In the genomic region with DNA sequence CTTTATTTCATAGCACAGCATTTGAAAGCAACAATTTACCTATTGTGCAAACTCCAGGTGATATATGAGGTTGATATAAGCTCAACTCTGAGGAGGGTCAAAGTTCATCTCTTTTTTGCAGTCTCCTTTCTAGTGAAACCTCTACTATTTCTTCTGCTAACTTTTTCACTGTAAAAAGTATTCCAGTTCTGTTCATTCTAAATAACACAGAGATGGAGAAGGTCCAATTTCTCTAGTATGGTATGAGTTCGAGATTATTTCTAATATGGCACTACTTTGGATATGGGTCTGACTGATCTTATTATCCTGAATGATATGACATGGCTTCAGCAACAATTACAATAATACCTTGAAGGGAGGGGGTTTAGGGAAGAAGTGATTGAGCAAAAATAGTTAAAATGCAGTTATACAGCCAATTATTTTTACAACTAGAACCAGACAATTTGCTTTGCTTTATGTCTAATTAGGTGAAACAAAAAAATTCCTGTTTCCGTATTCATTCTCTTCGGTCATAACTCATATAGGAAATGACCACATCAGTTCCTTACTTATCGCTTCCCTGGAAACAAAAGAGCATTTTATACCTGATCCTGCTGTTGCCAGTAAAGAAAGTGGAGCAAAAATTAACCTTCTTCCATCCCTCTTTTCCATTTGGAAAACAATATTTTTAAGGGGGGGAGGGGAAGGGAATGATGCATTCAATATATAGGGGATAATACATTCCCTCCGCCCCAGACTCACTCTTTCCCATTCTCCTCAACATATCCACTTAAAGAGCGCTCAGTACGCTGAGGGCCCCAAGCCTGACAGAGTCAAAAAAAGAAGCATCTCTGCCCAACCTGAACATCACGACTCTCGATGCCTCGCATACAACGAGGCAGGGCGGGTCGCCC, we compare ENCODE assay signal across 8 cellular contexts. TPM values are rescaled to one million over a fixed set of nuclear protein-coding genes. Genes with fewer than 3 reads are reported as not detected.
DNase-seq lines count a peak whose midpoint lies in the region; ATAC-seq and TF ChIP-seq lines count a peak whose summit lies in the region.

No MANE protein-coding gene starts in this region.

- peak overlapping the region; percentile 81 for H3K9ac ChIP-seq in Loucy (ENCODE audit: low read depth, low read length, poor library complexity, severe bottlenecking)
- H3K9ac ChIP-seq in trophoblast cell (ENCODE audit: low read length): peak overlapping the region; percentile 99

- peak overlapping the region; percentile 79 for H3K14ac ChIP-seq in trophoblast cell (ENCODE audit: low read length)

- peak overlapping the region; percentile 75 for H2BK120ac ChIP-seq in trophoblast cell (ENCODE audit: insufficient read depth, low read length, poor library complexity)

- H3K18ac ChIP-seq in trophoblast cell (ENCODE audit: low read length): peak overlapping the region; percentile 100

- H3K27me3 Mint-ChIP-seq in activated CD8-positive, alpha-beta memory T cell treated with anti-CD3 and anti-CD28 coated beads, Interleukin-2, amount 10 ng/mL, durations not matched to agents 7 days and 5 days: peaks cover 66% of the 10 kb centered on the region
- peaks cover 10% of the 10 kb centered on the region for H3K27me3 Mint-ChIP-seq in endothelial cell (ENCODE audit: unreplicated experiment)

- peak overlapping the region; percentile 84 for H3K4me3 ChIP-seq in Loucy (ENCODE audit: low read length, poor library complexity, severe bottlenecking)
- H3K4me3 ChIP-seq in trophoblast cell (ENCODE audit: low read depth, low read length): peak overlapping the region; percentile 100

- 0 out of 2 replicates have a peak, but pooled peaks cover 7% of the 10 kb centered on the region for H3F3A ChIP-seq in Loucy (ENCODE audit: low read depth)

- H4K12ac ChIP-seq in trophoblast cell (ENCODE audit: low read depth, low read length): peak overlapping the region; percentile 99

- H3K4me1 ChIP-seq in Loucy (ENCODE audit: insufficient read depth, low read length, poor library complexity, severe bottlenecking) (peaks cover 51% of the 10 kb centered on the region), trophoblast cell (ENCODE audit: control insufficient read depth in 1 of 2, insufficient read depth in 2 of 2, low read length in 2 of 2) (peaks cover 3 to 7% of the 10 kb centered on the region in 2 experiments)

- no peak overlapping the region for H3K27ac Mint-ChIP-seq in activated CD8-positive, alpha-beta memory T cell treated with anti-CD3 and anti-CD28 coated beads, Interleukin-2, amount 10 ng/mL, durations not matched to agents 7 days and 5 days
- peak overlapping the region; percentile 79 for H3K27ac Mint-ChIP-seq in endothelial cell (ENCODE audit: unreplicated experiment)

- no peaks in the 10 kb centered on the region for H3K9me3 Mint-ChIP-seq in activated CD8-positive, alpha-beta memory T cell treated with anti-CD3 and anti-CD28 coated beads, Interleukin-2, amount 10 ng/mL, durations not matched to agents 7 days and 5 days (ENCODE audit: low read depth)
- no peaks in the 10 kb centered on the region for H3K9me3 Mint-ChIP-seq in endothelial cell (ENCODE audit: unreplicated experiment)

- no peak overlapping the region for H3K23ac ChIP-seq in trophoblast cell (ENCODE audit: low read length)

- TF ChIP-seq CTCF in Loucy (conservative IDR thresholded peaks at IDR 0.05; ENCODE audit: low read length) (no peak), endothelial cell (IDR thresholded peaks at IDR 0.05; ENCODE audit: unreplicated experiment) (no peak)

- H3K27me3 ChIP-seq in Loucy (ENCODE audit: insufficient read depth, low read length, poor library complexity, severe bottlenecking) (no peaks in the 10 kb centered on the region), trophoblast cell (ENCODE audit: insufficient read depth, low read length) (no peaks in the 10 kb centered on the region)

- peak overlapping the region; percentile 100 for H2AK5ac ChIP-seq in trophoblast cell (ENCODE audit: low read length)

- H3K36me3 Mint-ChIP-seq in activated CD8-positive, alpha-beta memory T cell treated with anti-CD3 and anti-CD28 coated beads, Interleukin-2, amount 10 ng/mL, durations not matched to agents 7 days and 5 days: no peaks in the 10 kb centered on the region
- peaks cover 17% of the 10 kb centered on the region for H3K36me3 Mint-ChIP-seq in endothelial cell (ENCODE audit: low read depth, unreplicated experiment)

- peak; percentile 36 for ATAC-seq in activated CD8-positive, alpha-beta memory T cell treated with anti-CD3 and anti-CD28 coated beads, Interleukin-2, amount 10 ng/mL, durations not matched to agents 7 days and 5 days
- ATAC-seq in GM21786 (IDR thresholded peaks at IDR 0.05; ENCODE audit: unreplicated experiment): no peak

- WGBS in trophoblast cell (ENCODE audit: extremely low coverage, insufficient coverage, insufficient read length): no CpG with 5 or more reads among the region's 13 CpGs

- H2BK12ac ChIP-seq in trophoblast cell (ENCODE audit: low read length): peak overlapping the region; percentile 97

- H3K36me3 ChIP-seq in Loucy (ENCODE audit: insufficient read depth, low read length) (no peaks in the 10 kb centered on the region), trophoblast cell (ENCODE audit: control insufficient read depth in 1 of 2, insufficient read depth in 2 of 2, low read length in 2 of 2) (peaks cover 3% of the 10 kb centered on the region in 2 experiments)

- peaks cover 17% of the 10 kb centered on the region for H3K79me1 ChIP-seq in trophoblast cell (ENCODE audit: low read length)

- H2AFZ ChIP-seq in Loucy (ENCODE audit: low read length) (peak overlapping the region; percentile 95), trophoblast cell (ENCODE audit: insufficient read depth, low read length, poor library complexity) (peak overlapping the region; percentile 98)

- H3K4me1 Mint-ChIP-seq in activated CD8-positive, alpha-beta memory T cell treated with anti-CD3 and anti-CD28 coated beads, Interleukin-2, amount 10 ng/mL, durations not matched to agents 7 days and 5 days: peaks cover 10% of the 10 kb centered on the region
- peaks cover 28% of the 10 kb centered on the region for H3K4me1 Mint-ChIP-seq in endothelial cell (ENCODE audit: unreplicated experiment)

- H3K4me3 Mint-ChIP-seq in activated CD8-positive, alpha-beta memory T cell treated with anti-CD3 and anti-CD28 coated beads, Interleukin-2, amount 10 ng/mL, durations not matched to agents 7 days and 5 days: no peak overlapping the region
- peak overlapping the region; percentile 93 for H3K4me3 Mint-ChIP-seq in endothelial cell (ENCODE audit: unreplicated experiment)

- H3K9me3 ChIP-seq in Loucy (ENCODE audit: insufficient read depth, low read depth, low read length) (no peaks in the 10 kb centered on the region), trophoblast cell (ENCODE audit: insufficient read depth, low read depth, low read length) (no peaks in the 10 kb centered on the region)

- H3K4me2 ChIP-seq in Loucy (ENCODE audit: low read depth, low read length, poor library complexity, severe bottlenecking): peak overlapping the region; percentile 75
- peak overlapping the region; percentile 88 for H3K4me2 ChIP-seq in trophoblast cell (ENCODE audit: low read length)

- H2BK5ac ChIP-seq in trophoblast cell (ENCODE audit: low read depth, low read length, poor library complexity): peak overlapping the region; percentile 98

- H4K8ac ChIP-seq in trophoblast cell (ENCODE audit: low read depth, low read length): peak overlapping the region; percentile 96

- CTCF ChIA-PET in activated CD8-positive, alpha-beta memory T cell treated with anti-CD3 and anti-CD28 coated beads, Interleukin-2, amount 10 ng/mL, durations not matched to agents 7 days and 5 days (lab: Charles Lee): no interaction called here

- H3K79me2 ChIP-seq in Loucy (ENCODE audit: insufficient read depth, low read length) (peaks cover 11% of the 10 kb centered on the region; the same call in 1 of the 2 replicates), trophoblast cell (ENCODE audit: control insufficient read depth, insufficient read depth, low read length, poor library complexity) (peaks cover 15% of the 10 kb centered on the region)

- peak overlapping the region; percentile 94 for H3K27ac ChIP-seq in trophoblast cell (ENCODE audit: low read depth, low read length)

- no peaks in the 10 kb centered on the region for H4K20me1 ChIP-seq in Loucy (ENCODE audit: insufficient read depth, low read length, poor library complexity, severe bottlenecking)

- H3K9me2 ChIP-seq in Loucy (replicated peaks; ENCODE audit: low read depth, low read length): no peaks in the 10 kb centered on the region

- H3K4ac ChIP-seq in trophoblast cell (ENCODE audit: low read depth, low read length): peak overlapping the region; percentile 99

- DNase-seq in activated CD8-positive, alpha-beta memory T cell treated with anti-CD3 and anti-CD28 coated beads, Interleukin-2, amount 10 ng/mL, durations not matched to agents 7 days and 5 days: no peak
- no peak for DNase-seq in activated CD8-positive, alpha-beta memory T cell treated with anti-CD3 and anti-CD28 coated beads, Interleukin-2, amount 50 U/mL, for 48 hours
- DNase-seq in endothelial cell (ENCODE audit: low spot score): no peak
- no peak for DNase-seq in trophoblast cell
- no peak for DNase-seq in globus pallidus (ENCODE audit: low spot score)
- no peak for DNase-seq in NCI-H2107 (lab: John Stamatoyannopoulos, UW)

- H4K91ac ChIP-seq in trophoblast cell (ENCODE audit: low read depth, low read length): peak overlapping the region; percentile 96

RNA-seq across cellular contexts. Expression of a gene that starts 1.0 kb away (rescaled TPM):
- under 1 TPM in 1 of 2 experiments, not detected in 1; 0.14 TPM for total RNA-seq in activated CD8-positive, alpha-beta memory T cell treated with anti-CD3 and anti-CD28 coated beads, Interleukin-2, amount 10 ng/mL, durations not matched to agents 7 days and 5 days
- 25.5 TPM for total RNA-seq in endothelial cell (ENCODE audit: unreplicated experiment)
- polyA plus RNA-seq in trophoblast cell (2013): 21.6 and 23.5 TPM in 2 replicates

Comparison
In these comparisons a context has a peak if more than half of its experiments do, and no peak if none do; other contexts are left out.
1. RNA of a gene that starts 1.0 kb away (total RNA-seq): 25.5 TPM in endothelial cell (single experiment); 0.14 TPM in activated CD8-positive, alpha-beta memory T cell treated with anti-CD3 and anti-CD28 coated beads, Interleukin-2, amount 10 ng/mL, durations not matched to agents 7 days and 5 days; every median in the first group is over 10 times any median in the second.